In the genomic region with DNA sequence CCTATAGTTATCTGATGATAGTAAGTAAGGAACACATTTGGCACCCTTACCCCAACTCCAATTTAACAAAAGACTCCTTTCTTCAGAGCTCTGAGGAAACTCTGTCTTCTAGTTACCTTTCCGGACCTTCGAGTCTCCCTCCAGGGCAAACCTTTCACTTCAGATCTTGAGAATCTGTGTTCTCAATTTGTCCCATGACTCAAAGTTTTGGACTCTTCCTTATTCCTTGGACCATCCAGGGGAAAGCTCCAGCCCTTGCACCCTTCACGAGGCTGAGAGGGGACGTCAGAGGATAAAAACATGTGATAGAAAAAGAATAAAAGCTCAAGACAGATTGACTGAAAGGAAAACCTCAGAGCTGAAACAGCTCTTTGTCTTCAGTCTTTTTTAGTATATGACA, we compare ENCODE assay signal across 24 cellular contexts.
"Had no signal": no experiment of that assay in that cellular context is flagged by ENCODE, and none has a peak within 500 bp of the region (broad histone marks: within the 10 kb centered on the region; RNA-seq: fewer than 3 reads in every experiment).

No MANE protein-coding gene starts in this region.

- H2AFZ ChIP-seq: neural progenitor cell, parathyroid adenoma had no signal

- H3K4me1 Mint-ChIP-seq: nephron; neural progenitor cell; stimulated activated memory B cell treated with anti-CD40 and anti-IgM and Interleukin-4, amounts not matched to agents 10 μg/mL and 1 μg/mL and 100 μg/mL, for 72 hours had no signal

- H3K4me3 ChIP-seq: heart right ventricle, left lung, neural progenitor cell, thoracic aorta, tibial nerve, upper lobe of left lung had no signal

- H3K36me3 Mint-ChIP-seq: neural progenitor cell had no signal

- H3K4me3 Mint-ChIP-seq: effector memory CD8-positive, alpha-beta T cell; naive thymus-derived CD4-positive, alpha-beta T cell; nephron; neural progenitor cell; stimulated activated memory B cell treated with anti-CD40 and anti-IgM and Interleukin-4, amounts not matched to agents 10 μg/mL and 1 μg/mL and 100 μg/mL, for 72 hours had no signal

- H3K4me2 ChIP-seq: neural progenitor cell had no signal

- H3K4me1 ChIP-seq: foreskin keratinocyte, heart right ventricle, left lung, parathyroid adenoma, tibial nerve, upper lobe of left lung had no signal

- H3K27me3 ChIP-seq: heart right ventricle, left lung, neural progenitor cell, tibial nerve, upper lobe of left lung had no signal

- H3K79me2 ChIP-seq: parathyroid adenoma had no signal

- DNase-seq: cortex of kidney; effector memory CD8-positive, alpha-beta T cell; foreskin keratinocyte; glutamatergic neuron; heart right ventricle; hippocampal formation; left cardiac atrium; left lung; mesendoderm; midbrain; naive thymus-derived CD4-positive, alpha-beta T cell; stimulated activated CD4-positive, alpha-beta T cell treated with anti-CD3 and anti-CD28 coated beads, Interleukin-2, amount 100 ng/mL, for 24 hours; stimulated activated CD4-positive, alpha-beta T cell treated with anti-CD3 and anti-CD28 coated beads, Interleukin-4, amount 100 ng/mL, for 4 hours; stimulated activated naive CD8-positive, alpha-beta T cell treated with anti-CD3 and anti-CD28 coated beads, Interleukin-15, Interleukin-2, amounts not matched to agents 100 U/mL and 50 U/mL, for 24 hours; substantia nigra; upper lobe of left lung had no signal

- H3K9me3 ChIP-seq: upper lobe of left lung had no signal

- ATAC-seq: effector memory CD8-positive, alpha-beta T cell; foreskin keratinocyte; heart right ventricle; left cardiac atrium; left lung; naive thymus-derived CD4-positive, alpha-beta T cell; sciatic nerve; stimulated activated memory B cell treated with anti-CD40 and anti-IgM and Interleukin-4, amounts not matched to agents 10 μg/mL and 1 μg/mL and 100 μg/mL, for 72 hours; stimulated activated naive CD8-positive, alpha-beta T cell treated with anti-CD3 and anti-CD28 coated beads, Interleukin-15, Interleukin-2, amounts not matched to agents 100 U/mL and 50 U/mL, for 24 hours had no signal

- H3K27ac Mint-ChIP-seq: effector memory CD8-positive, alpha-beta T cell; naive thymus-derived CD4-positive, alpha-beta T cell; nephron; neural progenitor cell; progenitor cell of endocrine pancreas; stimulated activated memory B cell treated with anti-CD40 and anti-IgM and Interleukin-4, amounts not matched to agents 10 μg/mL and 1 μg/mL and 100 μg/mL, for 72 hours had no signal

- H3K27me3 Mint-ChIP-seq: effector memory CD8-positive, alpha-beta T cell; naive thymus-derived CD4-positive, alpha-beta T cell; progenitor cell of endocrine pancreas; stimulated activated memory B cell treated with anti-CD40 and anti-IgM and Interleukin-4, amounts not matched to agents 10 μg/mL and 1 μg/mL and 100 μg/mL, for 72 hours had no signal

- H3K27ac ChIP-seq: foreskin keratinocyte, heart right ventricle, left lung, neural progenitor cell, parathyroid adenoma, thoracic aorta, tibial nerve, upper lobe of left lung had no signal

- H3K9ac ChIP-seq: neural progenitor cell, parathyroid adenoma had no signal

- H3K36me3 ChIP-seq: heart right ventricle, left lung, neural progenitor cell, thoracic aorta, tibial nerve, upper lobe of left lung had no signal
